In genomic region chr6:6006428-6007310, GRCh38 we compare ENCODE assay signal across 8 cellular contexts. TPM values are rescaled to one million over a fixed set of nuclear protein-coding genes. Genes with fewer than 3 reads are reported as not detected.
DNase-seq lines count a peak whose midpoint lies in the region; ATAC-seq and TF ChIP-seq lines count a peak whose summit lies in the region.

A gene with protein sequence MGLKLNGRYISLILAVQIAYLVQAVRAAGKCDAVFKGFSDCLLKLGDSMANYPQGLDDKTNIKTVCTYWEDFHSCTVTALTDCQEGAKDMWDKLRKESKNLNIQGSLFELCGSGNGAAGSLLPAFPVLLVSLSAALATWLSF (minus strand): TSS chr6:6006925. CDS start chr6:6006749, 176 bp downstream.

- no peak within 1 kb of the TSS for H4K8ac ChIP-seq in mesenchymal stem cell (ENCODE audit: low read length)

- no peaks in the 10 kb centered on the region for H3K9me3 ChIP-seq in mesenchymal stem cell (ENCODE audit: control insufficient read depth, low read length)
- H3K9me3 ChIP-seq in uterus, result no peaks in the 10 kb centered on the region

- no peak within 1 kb of the TSS for H3K18ac ChIP-seq in mesenchymal stem cell (ENCODE audit: low read depth in 1 of 2, low read length in 2 of 2)

- no peak within 1 kb of the TSS for H4K91ac ChIP-seq in mesenchymal stem cell (ENCODE audit: low read length)

- H2AK5ac ChIP-seq in mesenchymal stem cell (ENCODE audit: low read length, severe bottlenecking), result no peak within 1 kb of the TSS

- TF ChIP-seq POLR2A in uterus (IDR thresholded peaks at IDR 0.05), result no peak

- no peak within 1 kb of the TSS for H3K14ac ChIP-seq in mesenchymal stem cell (ENCODE audit: low read length in 2 of 2)

- H3K4me3 ChIP-seq in mesenchymal stem cell (ENCODE audit: insufficient read depth in 1 of 2, low read depth in 1 of 2, low read length in 2 of 2) (peak within 1 kb of the TSS; percentile 21 to 81), uterus (peak within 1 kb of the TSS; percentile 23 to 27)

- no peak within 1 kb of the TSS for H3K27ac ChIP-seq in mesenchymal stem cell (ENCODE audit: low read length, poor library complexity, severe bottlenecking)
- peak within 1 kb of the TSS; percentile 23 to 68 for H3K27ac ChIP-seq in uterus

- ATAC-seq in HG02623 (IDR thresholded peaks at IDR 0.05; ENCODE audit: unreplicated experiment) (no peak), GM19463 (IDR thresholded peaks at IDR 0.05; ENCODE audit: unreplicated experiment) (no peak)

- WGBS in mesenchymal stem cell, result 6% methylated on average over 33 of the region's 48 CpGs

- H2BK120ac ChIP-seq in mesenchymal stem cell (ENCODE audit: low read depth, low read length), result no peak within 1 kb of the TSS

- no peaks in the 10 kb centered on the region for H3K79me1 ChIP-seq in mesenchymal stem cell (replicated peaks; ENCODE audit: low read length, poor library complexity, severe bottlenecking)

- TF ChIP-seq CTCF in uterus (IDR thresholded peaks at IDR 0.05), result no peak

- H2AFZ ChIP-seq in mesenchymal stem cell (ENCODE audit: low read depth, low read length), result no peak within 1 kb of the TSS

- H3K4ac ChIP-seq in mesenchymal stem cell (ENCODE audit: low read depth in 1 of 2, low read length in 2 of 2), result no peak within 1 kb of the TSS

- H2BK5ac ChIP-seq in mesenchymal stem cell (ENCODE audit: low read depth, low read length, poor library complexity, severe bottlenecking), result no peak within 1 kb of the TSS

- H3K27me3 ChIP-seq in mesenchymal stem cell (ENCODE audit: control insufficient read depth in 1 of 2, insufficient read depth in 1 of 2, low read length in 2 of 2) (peaks cover 62 to 82% of the 10 kb centered on the region in 2 experiments), uterus (peaks cover 59 to 74% of the 10 kb centered on the region in 2 donors)

- peak within 1 kb of the TSS; percentile 29 for H3K4me2 ChIP-seq in mesenchymal stem cell (ENCODE audit: low read length, poor library complexity, severe bottlenecking)

- no peak within 1 kb of the TSS for H3K23ac ChIP-seq in mesenchymal stem cell (ENCODE audit: low read length in 2 of 2)

- H2BK12ac ChIP-seq in mesenchymal stem cell (ENCODE audit: low read length in 2 of 2), result no peak within 1 kb of the TSS

- peak within 1 kb of the TSS; percentile 90 for H3K9ac ChIP-seq in mesenchymal stem cell (ENCODE audit: low read length)

- peak in 2 of 3 experiments; percentile 24 to 34 for DNase-seq in NCI-H1417 (lab: John Stamatoyannopoulos, UW)
- no peak for DNase-seq in NCI-H1417 treated with DMSO at 0.1 percent for 48 hours (lab: John Stamatoyannopoulos, UW)
- peak; percentile 39 for DNase-seq in NCI-H446 treated with DMSO at 0.1 percent for 48 hours (lab: John Stamatoyannopoulos, UW)
- DNase-seq in cerebellar cortex (ENCODE audit: low spot score), result peak; percentile 86
- DNase-seq in mesenchymal stem cell, result no peak
- DNase-seq in uterus, result no peak

- H3K36me3 ChIP-seq in mesenchymal stem cell (ENCODE audit: control insufficient read depth in 1 of 2, insufficient read depth in 2 of 2, low read depth in 1 of 2, low read length in 2 of 2) (peaks cover 0 to 2% of the 10 kb centered on the region in 2 experiments), uterus (no peaks in the 10 kb centered on the region)

- peaks cover 34% of the 10 kb centered on the region for H3K4me1 ChIP-seq in mesenchymal stem cell (ENCODE audit: control insufficient read depth, insufficient read depth, low read depth, low read length)
- peaks cover 0 to 7% of the 10 kb centered on the region in 2 donors for H3K4me1 ChIP-seq in uterus

- H2BK15ac ChIP-seq in mesenchymal stem cell (ENCODE audit: low read depth, poor library complexity, severe bottlenecking), result no peak within 1 kb of the TSS

- intact Hi-C loops in uterus (cut with DNase I; ENCODE audit: low total_unique reads), result no loop called here

RNA-seq across cellular contexts. Expression of the gene that starts here (rescaled TPM):
- polyA plus RNA-seq in mesenchymal stem cell (2013, experiment 1 of 2), result 0.30 TPM
- 0.40 TPM for polyA plus RNA-seq in mesenchymal stem cell (2013, experiment 2 of 2)
- total RNA-seq in uterus, result 10 to 100 TPM in 2 of 4 donors, 1 to 10 TPM in 2; 1.3 to 23.0 (median 9.1) TPM

Comparison
In these comparisons a context has a peak if more than half of its experiments do, and no peak if none do; other contexts are left out.
1. DNase-seq: peak in NCI-H1417 (2 of 3), NCI-H446 treated with DMSO at 0.1 percent for 48 hours (single experiment) and cerebellar cortex (single experiment); none in NCI-H1417 treated with DMSO at 0.1 percent for 48 hours (single experiment), mesenchymal stem cell (single experiment) and uterus (0 of 2).